In the genomic region with DNA sequence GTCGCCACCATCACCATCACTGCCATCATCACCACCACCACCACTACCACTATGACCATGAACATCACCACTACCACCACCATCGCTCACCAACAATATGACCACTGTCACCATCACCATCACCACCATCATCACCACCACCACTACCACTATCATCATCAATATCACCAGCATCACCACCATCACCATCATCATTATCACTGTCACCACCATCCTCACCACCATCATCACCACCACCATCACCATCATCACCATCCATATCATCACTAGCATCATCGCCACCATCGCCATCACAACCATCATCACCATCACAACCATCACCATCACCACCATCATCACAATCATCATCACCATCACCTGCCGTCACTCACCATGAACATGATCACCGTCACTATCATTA, we compare ENCODE assay signal across 2 cellular contexts.
TF ChIP-seq lines count a peak whose summit lies in the region.

No MANE protein-coding gene starts in this region.

TF ChIP-seq in IMR-90, 13 proteins besides CTCF, POLR2A, EP300 and RAD21:
- TF ChIP-seq BHLHE40 (IDR thresholded peaks at IDR 0.05; ENCODE audit: low read depth, low read length) = no peak
- TF ChIP-seq FOS (IDR thresholded peaks at IDR 0.05; ENCODE audit: low read depth, low read length) = no peak
- TF ChIP-seq RFX5 (IDR thresholded peaks at IDR 0.05; ENCODE audit: low read depth, low read length) = no peak
- TF ChIP-seq RCOR1 (IDR thresholded peaks at IDR 0.05; ENCODE audit: insufficient replicate concordance, low read length) = no peak
- TF ChIP-seq CHD1 (IDR thresholded peaks at IDR 0.05; ENCODE audit: low read depth, low read length) = no peak
- TF ChIP-seq, protein P1, sequence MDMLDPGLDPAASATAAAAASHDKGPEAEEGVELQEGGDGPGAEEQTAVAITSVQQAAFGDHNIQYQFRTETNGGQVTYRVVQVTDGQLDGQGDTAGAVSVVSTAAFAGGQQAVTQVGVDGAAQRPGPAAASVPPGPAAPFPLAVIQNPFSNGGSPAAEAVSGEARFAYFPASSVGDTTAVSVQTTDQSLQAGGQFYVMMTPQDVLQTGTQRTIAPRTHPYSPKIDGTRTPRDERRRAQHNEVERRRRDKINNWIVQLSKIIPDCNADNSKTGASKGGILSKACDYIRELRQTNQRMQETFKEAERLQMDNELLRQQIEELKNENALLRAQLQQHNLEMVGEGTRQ (IDR thresholded peaks at IDR 0.05; ENCODE audit: low read depth, low read length) = no peak
- TF ChIP-seq MAZ (IDR thresholded peaks at IDR 0.05; ENCODE audit: borderline replicate concordance, low read depth, low read length) = no peak
- TF ChIP-seq MXI1 (IDR thresholded peaks at IDR 0.05; ENCODE audit: borderline replicate concordance, low read depth, low read length) = no peak
- no peak for TF ChIP-seq NFE2L2 (IDR thresholded peaks at IDR 0.05; ENCODE audit: low read depth, low read length)
- TF ChIP-seq MAFK (IDR thresholded peaks at IDR 0.05; ENCODE audit: low read depth, low read length) = no peak
- no peak for TF ChIP-seq CEBPB (IDR thresholded peaks at IDR 0.05; ENCODE audit: low read depth, low read length)
- TF ChIP-seq SMC3 (IDR thresholded peaks at IDR 0.05; ENCODE audit: low read depth, low read length) = no peak
- TF ChIP-seq, protein P2, sequence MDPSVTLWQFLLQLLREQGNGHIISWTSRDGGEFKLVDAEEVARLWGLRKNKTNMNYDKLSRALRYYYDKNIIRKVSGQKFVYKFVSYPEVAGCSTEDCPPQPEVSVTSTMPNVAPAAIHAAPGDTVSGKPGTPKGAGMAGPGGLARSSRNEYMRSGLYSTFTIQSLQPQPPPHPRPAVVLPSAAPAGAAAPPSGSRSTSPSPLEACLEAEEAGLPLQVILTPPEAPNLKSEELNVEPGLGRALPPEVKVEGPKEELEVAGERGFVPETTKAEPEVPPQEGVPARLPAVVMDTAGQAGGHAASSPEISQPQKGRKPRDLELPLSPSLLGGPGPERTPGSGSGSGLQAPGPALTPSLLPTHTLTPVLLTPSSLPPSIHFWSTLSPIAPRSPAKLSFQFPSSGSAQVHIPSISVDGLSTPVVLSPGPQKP (IDR thresholded peaks at IDR 0.05; ENCODE audit: borderline replicate concordance, low read depth, low read length) = no peak

TF ChIP-seq in H1, 55 proteins besides CTCF, POLR2A, EP300 and RAD21:
- TF ChIP-seq SP1 (IDR thresholded peaks at IDR 0.05; ENCODE audit: low read depth, low read length) = no peak
- no peak for TF ChIP-seq TAF1 (IDR thresholded peaks at IDR 0.05; ENCODE audit: low read depth, low read length)
- no peak for TF ChIP-seq SAP30 (IDR thresholded peaks at IDR 0.05; ENCODE audit: insufficient read depth, insufficient replicate concordance, low read length)
- TF ChIP-seq, protein P3, sequence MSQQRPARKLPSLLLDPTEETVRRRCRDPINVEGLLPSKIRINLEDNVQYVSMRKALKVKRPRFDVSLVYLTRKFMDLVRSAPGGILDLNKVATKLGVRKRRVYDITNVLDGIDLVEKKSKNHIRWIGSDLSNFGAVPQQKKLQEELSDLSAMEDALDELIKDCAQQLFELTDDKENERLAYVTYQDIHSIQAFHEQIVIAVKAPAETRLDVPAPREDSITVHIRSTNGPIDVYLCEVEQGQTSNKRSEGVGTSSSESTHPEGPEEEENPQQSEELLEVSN (IDR thresholded peaks at IDR 0.05) = no peak
- TF ChIP-seq, protein P4, sequence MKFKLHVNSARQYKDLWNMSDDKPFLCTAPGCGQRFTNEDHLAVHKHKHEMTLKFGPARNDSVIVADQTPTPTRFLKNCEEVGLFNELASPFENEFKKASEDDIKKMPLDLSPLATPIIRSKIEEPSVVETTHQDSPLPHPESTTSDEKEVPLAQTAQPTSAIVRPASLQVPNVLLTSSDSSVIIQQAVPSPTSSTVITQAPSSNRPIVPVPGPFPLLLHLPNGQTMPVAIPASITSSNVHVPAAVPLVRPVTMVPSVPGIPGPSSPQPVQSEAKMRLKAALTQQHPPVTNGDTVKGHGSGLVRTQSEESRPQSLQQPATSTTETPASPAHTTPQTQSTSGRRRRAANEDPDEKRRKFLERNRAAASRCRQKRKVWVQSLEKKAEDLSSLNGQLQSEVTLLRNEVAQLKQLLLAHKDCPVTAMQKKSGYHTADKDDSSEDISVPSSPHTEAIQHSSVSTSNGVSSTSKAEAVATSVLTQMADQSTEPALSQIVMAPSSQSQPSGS (IDR thresholded peaks at IDR 0.05; ENCODE audit: low read length) = no peak
- no peak for TF ChIP-seq CBX5 (IDR thresholded peaks at IDR 0.05; ENCODE audit: low read depth, low read length)
- no peak for TF ChIP-seq KDM4A (IDR thresholded peaks at IDR 0.05; ENCODE audit: low read depth, low read length, severe bottlenecking)
- TF ChIP-seq SIN3A (conservative IDR thresholded peaks at IDR 0.05 in 1 of 2, IDR thresholded peaks at IDR 0.05 in 1 of 2; ENCODE audit: low read depth in 1 of 2, low read length in 2 of 2) = no peak
- TF ChIP-seq PHF8 (conservative IDR thresholded peaks at IDR 0.05; ENCODE audit: low read depth, low read length) = no peak
- no peak for TF ChIP-seq HDAC2 (IDR thresholded peaks at IDR 0.05; ENCODE audit: borderline replicate concordance in 1 of 2, low read depth in 2 of 2, low read length in 2 of 2)
- TF ChIP-seq RXRA (IDR thresholded peaks at IDR 0.05; ENCODE audit: insufficient read depth, low read depth, low read length) = no peak
- no peak for TF ChIP-seq SIRT6 (IDR thresholded peaks at IDR 0.05; ENCODE audit: low read length)
- TF ChIP-seq RNF2 (IDR thresholded peaks at IDR 0.05; ENCODE audit: borderline replicate concordance, low read depth, low read length, missing control alignments, poor library complexity, severe bottlenecking) = no peak
- no peak for TF ChIP-seq CREB1 (IDR thresholded peaks at IDR 0.05)
- TF ChIP-seq, protein P5, sequence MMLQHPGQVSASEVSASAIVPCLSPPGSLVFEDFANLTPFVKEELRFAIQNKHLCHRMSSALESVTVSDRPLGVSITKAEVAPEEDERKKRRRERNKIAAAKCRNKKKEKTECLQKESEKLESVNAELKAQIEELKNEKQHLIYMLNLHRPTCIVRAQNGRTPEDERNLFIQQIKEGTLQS (IDR thresholded peaks at IDR 0.05; ENCODE audit: insufficient read depth, low read depth, low read length) = no peak
- TF ChIP-seq GTF2F1 (IDR thresholded peaks at IDR 0.05; ENCODE audit: borderline replicate concordance, low read depth, low read length) = no peak
- TF ChIP-seq CHD1 (IDR thresholded peaks at IDR 0.05; ENCODE audit: low read depth, low read length) = no peak
- TF ChIP-seq SP2 (IDR thresholded peaks at IDR 0.05; ENCODE audit: low read length) = no peak
